Comparison of ENCODE assay signal across 8 cellular contexts in genomic region chr17:17970699-17971430, GRCh38. TPM values are rescaled to one million over a fixed set of nuclear protein-coding genes. Genes with fewer than 3 reads are reported as not detected.
DNase-seq lines count a peak whose midpoint lies in the region; ATAC-seq and TF ChIP-seq lines count a peak whose summit lies in the region.

No MANE protein-coding gene starts in this region.

- H4K20me1 ChIP-seq in SU-DHL-6 (ENCODE audit: low read depth, low read length) = no peaks in the 10 kb centered on the region; the same call in 1 of the 2 replicates

- H3F3A ChIP-seq in SU-DHL-6 (ENCODE audit: insufficient read depth) = no peaks in the 10 kb centered on the region

- intact Hi-C loops in sciatic nerve (cut with DNase I) = no loop called here

- no peak overlapping the region for H2AFZ ChIP-seq in SU-DHL-6 (ENCODE audit: low read depth, low read length, severe bottlenecking)

- TF ChIP-seq CTCF in GM06990 (IDR thresholded peaks at IDR 0.05; ENCODE audit: insufficient read depth, low read length, poor library complexity, severe bottlenecking) (no peak), SU-DHL-6 (IDR thresholded peaks at IDR 0.05; ENCODE audit: insufficient read depth, low read length, poor library complexity, severe bottlenecking) (no peak), retinal pigment epithelial cell (conservative IDR thresholded peaks at IDR 0.05; ENCODE audit: low read depth, low read length) (no peak)

- H3K4me3 ChIP-seq in GM06990 (replicated peaks; ENCODE audit: low read depth, low read length) (peak overlapping the region; percentile 82; the same call in 1 of the 2 replicates), SU-DHL-6 (ENCODE audit: insufficient read depth, low read length, poor library complexity, severe bottlenecking) (peak overlapping the region; percentile 67), retinal pigment epithelial cell (ENCODE audit: low read length) (peak overlapping the region; percentile 68)

- H3K4me2 ChIP-seq in SU-DHL-6 (ENCODE audit: low read depth, low read length, poor library complexity, severe bottlenecking) = peak overlapping the region; percentile 58

- ATAC-seq in GM19351 (IDR thresholded peaks at IDR 0.05; ENCODE audit: unreplicated experiment) (no peak), sciatic nerve (no peak)

- no peaks in the 10 kb centered on the region for H3K9me2 ChIP-seq in SU-DHL-6 (replicated peaks; ENCODE audit: insufficient read depth, low read length)

- H3K9ac ChIP-seq in SU-DHL-6 (ENCODE audit: low read length) = 0 out of 2 replicates have a peak overlapping the region, but pooled peaks have one; percentile 63

- no peaks in the 10 kb centered on the region for H3K9me3 ChIP-seq in SU-DHL-6 (ENCODE audit: insufficient read depth, low read length)

- H3K36me3 ChIP-seq in GM06990 (ENCODE audit: control insufficient read depth, insufficient read depth, low read length) (no peaks in the 10 kb centered on the region), SU-DHL-6 (ENCODE audit: low read length) (no peaks in the 10 kb centered on the region)

- H3K27me3 ChIP-seq in GM06990 (replicated peaks; ENCODE audit: control insufficient read depth, insufficient read depth, low read length) (no peaks in the 10 kb centered on the region), SU-DHL-6 (ENCODE audit: low read length) (no peaks in the 10 kb centered on the region)

- no peaks in the 10 kb centered on the region for H3K79me2 ChIP-seq in SU-DHL-6 (ENCODE audit: insufficient read depth, low read length)

- DNase-seq in GM06990 (ENCODE audit: extremely low read depth, insufficient read length) = no peak
- DNase-seq in fibroblast of gingiva (ENCODE audit: low read depth) = peak; percentile 31
- DNase-seq in retinal pigment epithelial cell (ENCODE audit: low read depth) = no peak
- no peak for DNase-seq in cerebellar nuclear complex (lab: John Stamatoyannopoulos, UW)
- no peak for DNase-seq in sciatic nerve (ENCODE audit: low spot score)
- DNase-seq in EL = no peak

- H3K27ac ChIP-seq in SU-DHL-6 (ENCODE audit: low read depth, low read length) = no peak overlapping the region

RNA-seq across cellular contexts. Expression of gene TOM1L2, which starts 1.3 kb away (rescaled TPM):
- total RNA-seq in sciatic nerve = 144 TPM

RNA-seq across cellular contexts. Expression of gene DRC3, which starts 1.8 kb away (rescaled TPM):
- 5.8 TPM for total RNA-seq in sciatic nerve
